In genomic region chr11:120740424-120740823, GRCh38 we compare ENCODE assay signal across 26 cellular contexts.
"Had no signal": no experiment of that assay in that cellular context is flagged by ENCODE, and none has a peak within 500 bp of the region (broad histone marks: within the 10 kb centered on the region; RNA-seq: fewer than 3 reads in every experiment).

No MANE protein-coding gene starts in this region.

- H3K4me1 ChIP-seq: left lung, lower lobe of right lung, neural progenitor cell, prostate gland, spleen, tibial artery, upper lobe of right lung had no signal

- ATAC-seq: left colon; left lung; lower lobe of right lung; natural killer cell; stimulated activated effector memory CD8-positive, alpha-beta T cell treated with anti-CD3 and anti-CD28 coated beads, Interleukin-12 subunit alpha, Interleukin-12 subunit beta, amount 100 ng/mL, for 72 hours; upper lobe of right lung had no signal

- H3K27me3 ChIP-seq: left lung, neural progenitor cell, ovary, suprapubic skin had no signal

- H3K4me3 ChIP-seq: left lung, lower lobe of right lung, neural progenitor cell, ovary, prostate gland, spleen, suprapubic skin, thoracic aorta, tibial artery, upper lobe of right lung had no signal

- DNase-seq: hippocampal formation; immature natural killer cell; kidney; left colon; left lung; lower lobe of right lung; mammary epithelial cell; mesenchymal stem cell; naive B cell; natural killer cell; nephron progenitor cell; ovary; retina; right cardiac atrium; small intestine; spleen; stimulated activated CD4-positive, alpha-beta T cell treated with anti-CD3 and anti-CD28 coated beads, Interleukin-4, amount 100 ng/mL, for 24 hours; stimulated activated naive CD4-positive, alpha-beta T cell; tibial artery; trophoblast cell; upper lobe of right lung had no signal

- H3K9ac ChIP-seq: neural progenitor cell had no signal

- H3K9me3 ChIP-seq: left lung, lower lobe of right lung, ovary, prostate gland, spleen, suprapubic skin, thoracic aorta, tibial artery, upper lobe of right lung had no signal

- H2AFZ ChIP-seq: neural progenitor cell had no signal

- H3K36me3 ChIP-seq: left lung, lower lobe of right lung, neural progenitor cell, ovary, prostate gland, spleen, suprapubic skin, thoracic aorta, tibial artery, upper lobe of right lung had no signal

- H3K4me2 ChIP-seq: neural progenitor cell had no signal

- H3K27ac ChIP-seq: left lung, lower lobe of right lung, neural progenitor cell, ovary, prostate gland, spleen, suprapubic skin, thoracic aorta, tibial artery, upper lobe of right lung had no signal
